In the genomic region with DNA sequence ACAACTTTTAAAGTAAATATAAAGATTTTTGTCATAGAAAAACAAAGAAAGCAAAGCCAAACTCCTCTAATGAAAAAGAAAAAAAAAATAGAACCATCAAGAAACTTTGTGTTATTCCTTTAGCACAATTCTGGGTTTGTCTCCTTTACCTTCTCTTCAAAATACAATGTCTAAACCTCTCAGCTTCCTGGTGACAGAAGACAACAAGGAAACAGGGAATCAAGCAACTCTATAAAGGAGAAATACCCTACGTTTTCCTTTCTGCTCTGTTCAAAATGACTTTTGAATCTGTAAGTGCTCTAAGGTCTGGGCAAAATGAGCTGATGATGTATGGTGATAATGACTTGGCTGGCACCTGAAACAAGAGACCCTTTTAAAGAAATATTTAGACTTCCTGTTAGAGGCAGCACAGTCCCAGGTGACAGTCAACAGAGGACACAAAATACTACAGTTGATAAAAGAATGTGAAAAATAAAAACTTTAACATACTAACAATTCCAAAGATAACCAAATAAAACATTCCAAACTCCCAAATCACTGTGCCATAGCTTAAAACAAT, we compare ENCODE assay signal across 17 cellular contexts.
DNase-seq lines count a peak whose midpoint lies in the region; ATAC-seq and TF ChIP-seq lines count a peak whose summit lies in the region.
"Had no signal": no experiment of that assay in that cellular context is flagged by ENCODE, and none has a peak within 500 bp of the region (broad histone marks: within the 10 kb centered on the region; RNA-seq: fewer than 3 reads in every experiment).

No MANE protein-coding gene starts in this region.

- H3K36me3 Mint-ChIP-seq in activated CD4-positive, alpha-beta T cell treated with anti-CD3 and anti-CD28 coated beads for 36 hours (ENCODE audit: low read depth) = peaks cover 21% of the 10 kb centered on the region
- peaks cover 27% of the 10 kb centered on the region for H3K36me3 Mint-ChIP-seq in activated T-helper 17 cell treated with anti-CD3 and anti-CD28 coated beads, Interleukin-2, amount 50 U/mL, for 72 hours (ENCODE audit: low read depth)

- peak overlapping the region; percentile 37 for H3K4me2 ChIP-seq in osteoblast (ENCODE audit: insufficient read depth, low read length)
- H3K4me2 ChIP-seq: A549 had no signal

- CTCF ChIA-PET in activated CD4-positive, alpha-beta T cell treated with anti-CD3 and anti-CD28 coated beads for 36 hours (lab: Charles Lee) = interaction anchor here (0.7 to 3.7 kb wide), 3 partner anchors 20 to 59 kb away, joined by 3 to 15 read pairs (median 3); no protein-coding TSS in a partner anchor

- POLR2A ChIA-PET in activated CD4-positive, alpha-beta T cell treated with anti-CD3 and anti-CD28 coated beads for 36 hours (lab: Charles Lee) = no interaction called here

- no peaks in the 10 kb centered on the region for H3K27me3 ChIP-seq in osteoblast (ENCODE audit: insufficient read depth, low read length)
- H3K27me3 ChIP-seq: brain microvascular endothelial cell, testis had no signal

- H4K20me1 ChIP-seq in osteoblast (ENCODE audit: insufficient read depth, low read length) = no peaks in the 10 kb centered on the region

- DNase-seq in activated CD4-positive, alpha-beta T cell treated with anti-CD3 and anti-CD28 coated beads for 36 hours = no peak
- no peak for DNase-seq in activated CD4-positive, alpha-beta T cell treated with anti-CD3 and anti-CD28 coated beads, Interleukin-2, amount 50 U/mL, for 1 hour
- DNase-seq in M059J (ENCODE audit: low read depth) (peak; percentile 35), osteoblast (ENCODE audit: insufficient read length, low spot score, missing footprints) (no peak), NCI-H1436 treated with DMSO at 0.1 percent for 48 hours (lab: John Stamatoyannopoulos, UW) (no peak), cardiac septum (ENCODE audit: low spot score) (no peak)
- DNase-seq: brain microvascular endothelial cell; effector CD4-positive, alpha-beta T cell; NCI-H187 treated with DMSO at 0.1 percent for 48 hours; NCI-H526 treated with DMSO at 0.1 percent for 48 hours; retina; testis had no signal

- peaks cover 4% of the 10 kb centered on the region for H3K36me3 ChIP-seq in osteoblast (ENCODE audit: insufficient read depth, low read length)
- H3K36me3 ChIP-seq: brain microvascular endothelial cell had no signal

- intact Hi-C loops in activated CD4-positive, alpha-beta T cell treated with anti-CD3 and anti-CD28 coated beads for 36 hours (cut with DNase I, micrococcal nuclease) = loop anchor here (2.0 to 5.0 kb wide), 2 partner anchors 85 to 335 kb away; no protein-coding TSS in a partner anchor
- intact Hi-C loops in cardiac septum (cut with DNase I) = no loop called here

- no peaks in the 10 kb centered on the region for H3K27me3 Mint-ChIP-seq in activated CD4-positive, alpha-beta T cell treated with anti-CD3 and anti-CD28 coated beads for 36 hours
- H3K27me3 Mint-ChIP-seq in activated T-helper 17 cell treated with anti-CD3 and anti-CD28 coated beads, Interleukin-2, amount 50 U/mL, for 72 hours = no peaks in the 10 kb centered on the region

- no peak for ATAC-seq in activated CD4-positive, alpha-beta T cell treated with anti-CD3 and anti-CD28 coated beads for 36 hours
- ATAC-seq in activated T-helper 17 cell treated with anti-CD3 and anti-CD28 coated beads, Interleukin-2, amount 50 U/mL, for 72 hours (replicated peaks) = no peak
- ATAC-seq in GM18868 (IDR thresholded peaks at IDR 0.05; ENCODE audit: unreplicated experiment) = no peak

- no peaks in the 10 kb centered on the region for H3K9me3 ChIP-seq in osteoblast (ENCODE audit: low read depth, low read length)
- H3K9me3 ChIP-seq: A549, testis had no signal

- H3K4me1 ChIP-seq in osteoblast (ENCODE audit: insufficient read depth, low read length) = peaks cover 33% of the 10 kb centered on the region
- H3K4me1 ChIP-seq: testis had no signal

- no peaks in the 10 kb centered on the region for H3K9me3 Mint-ChIP-seq in activated CD4-positive, alpha-beta T cell treated with anti-CD3 and anti-CD28 coated beads for 36 hours (ENCODE audit: low read depth)
- no peaks in the 10 kb centered on the region for H3K9me3 Mint-ChIP-seq in activated T-helper 17 cell treated with anti-CD3 and anti-CD28 coated beads, Interleukin-2, amount 50 U/mL, for 72 hours
- H3K9me3 Mint-ChIP-seq: nephron had no signal

- no peak overlapping the region for H3K4me3 Mint-ChIP-seq in activated CD4-positive, alpha-beta T cell treated with anti-CD3 and anti-CD28 coated beads for 36 hours
- peak overlapping the region; percentile 57 for H3K4me3 Mint-ChIP-seq in activated T-helper 17 cell treated with anti-CD3 and anti-CD28 coated beads, Interleukin-2, amount 50 U/mL, for 72 hours
- H3K4me3 Mint-ChIP-seq: nephron had no signal

- no peak overlapping the region for H2AFZ ChIP-seq in osteoblast (ENCODE audit: low read length)

- H3K79me2 ChIP-seq in osteoblast (ENCODE audit: insufficient read depth, low read length) = no peaks in the 10 kb centered on the region

- peak overlapping the region; percentile 55 for H3K27ac Mint-ChIP-seq in activated CD4-positive, alpha-beta T cell treated with anti-CD3 and anti-CD28 coated beads for 36 hours
- H3K27ac Mint-ChIP-seq in activated T-helper 17 cell treated with anti-CD3 and anti-CD28 coated beads, Interleukin-2, amount 50 U/mL, for 72 hours = peak overlapping the region; percentile 78
- H3K27ac Mint-ChIP-seq: nephron had no signal

- no peak for TF ChIP-seq CTCF in osteoblast (IDR thresholded peaks at IDR 0.05; ENCODE audit: extremely low read depth, low read depth, low read length)

- H3K4me3 ChIP-seq in osteoblast (ENCODE audit: insufficient read depth, low read length) = no peak overlapping the region
- H3K4me3 ChIP-seq: A549, lung, testis had no signal

- H3K27ac ChIP-seq in osteoblast (ENCODE audit: low read depth, low read length) = peak overlapping the region; percentile 63
- H3K27ac ChIP-seq: A549, brain microvascular endothelial cell, testis had no signal

- peaks cover 56% of the 10 kb centered on the region for H3K4me1 Mint-ChIP-seq in activated CD4-positive, alpha-beta T cell treated with anti-CD3 and anti-CD28 coated beads for 36 hours
- H3K4me1 Mint-ChIP-seq in activated T-helper 17 cell treated with anti-CD3 and anti-CD28 coated beads, Interleukin-2, amount 50 U/mL, for 72 hours = peaks cover 44% of the 10 kb centered on the region
- H3K4me1 Mint-ChIP-seq: nephron had no signal
